Comparison of ENCODE assay signal across 7 cellular contexts in the genomic region with DNA sequence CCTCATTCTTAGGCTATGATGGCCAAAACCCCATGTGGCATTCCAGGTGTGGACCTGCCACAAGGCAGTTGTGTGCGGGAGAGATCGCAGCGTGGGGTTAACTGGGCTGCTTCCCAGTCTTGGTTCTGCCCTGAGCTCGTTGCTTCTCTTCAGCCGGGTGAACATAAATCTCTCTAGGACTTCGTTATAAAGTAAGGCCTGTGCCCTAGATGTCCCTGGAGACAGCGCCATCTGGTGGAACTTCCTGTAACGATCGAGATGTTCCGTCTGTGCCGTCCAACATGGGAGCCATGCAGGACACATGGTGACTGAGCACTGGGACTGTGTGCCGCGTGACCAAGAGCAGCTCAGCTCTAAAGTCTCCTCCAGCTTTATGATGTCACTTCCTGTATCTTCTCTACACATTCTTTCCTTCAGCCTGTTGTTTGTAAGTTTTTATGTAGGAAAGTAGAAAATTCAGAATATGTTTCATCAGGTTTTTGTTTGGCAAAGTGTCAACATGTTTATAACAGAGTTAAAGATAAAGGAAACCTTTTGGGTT.
DNase-seq lines count a peak whose midpoint lies in the region; ATAC-seq and TF ChIP-seq lines count a peak whose summit lies in the region.

No MANE protein-coding gene starts in this region.

- peak; percentile 86 for ATAC-seq in HG02678 (IDR thresholded peaks at IDR 0.05; ENCODE audit: unreplicated experiment)

- DNase-seq in GM13976 (ENCODE audit: low spot score) (peak; percentile 87), NCI-H1436 treated with DMSO at 0.1 percent for 48 hours (lab: John Stamatoyannopoulos, UW) (peak; percentile 37), T-helper 1 cell (peak; percentile 14 to 73 (median 43)), amygdala (lab: John Stamatoyannopoulos, UW) (peak in 39 of 56 donors; percentile 2 to 77 (median 42)), hippocampal formation (lab: John Stamatoyannopoulos, UW) (peak; percentile 27 to 49)
- DNase-seq in stimulated activated CD4-positive, alpha-beta T cell treated with anti-CD3 and anti-CD28 coated beads, Interleukin-12 subunit alpha, Interleukin-12 subunit beta, amount 100 ng/mL, for 4 hours = peak; percentile 64

- in situ Hi-C loops in GM13976 (cut with MboI; ENCODE audit: low sequenced_read_pairs, unreplicated experiment) = no loop called here

- TF ChIP-seq CTCF in GM13976 (IDR thresholded peaks at IDR 0.05; ENCODE audit: borderline replicate concordance, control extremely low read depth, extremely low read depth, insufficient read depth, missing control alignments) = peak; percentile 68

Comparison
In these comparisons a context has a peak if more than half of its experiments do, and no peak if none do; other contexts are left out.
1. Peak in every context shown above with its lines: DNase-seq and ATAC-seq.
2. DNase-seq: peak in every context shown above with its lines; median percentile 87 in GM13976; 64 in stimulated activated CD4-positive, alpha-beta T cell treated with anti-CD3 and anti-CD28 coated beads, Interleukin-12 subunit alpha, Interleukin-12 subunit beta, amount 100 ng/mL, for 4 hours; 43 in T-helper 1 cell; 42 in amygdala; 38 in hippocampal formation; 37 in NCI-H1436 treated with DMSO at 0.1 percent for 48 hours.